In the genomic region with DNA sequence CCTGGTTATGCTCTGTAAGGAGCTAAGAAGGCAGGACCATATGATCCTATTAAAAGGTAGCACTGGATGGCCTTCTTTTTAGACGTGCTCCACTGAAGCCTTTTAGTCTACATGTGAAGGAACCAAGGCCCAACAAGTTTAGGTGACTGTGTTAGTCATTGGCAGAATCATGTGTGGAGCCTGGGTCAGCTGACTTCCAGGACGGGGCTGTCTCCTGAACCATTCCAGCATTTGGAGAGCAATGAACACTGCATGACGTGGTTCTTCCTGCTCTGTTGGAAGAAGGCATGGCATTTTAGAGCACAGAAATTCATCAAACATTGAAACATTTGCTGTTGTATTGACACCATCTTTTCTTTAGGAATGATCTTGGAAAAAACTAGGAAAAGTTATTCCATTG, we compare ENCODE assay signal across 19 cellular contexts.
"Had no signal": no experiment of that assay in that cellular context is flagged by ENCODE, and none has a peak within 500 bp of the region (broad histone marks: within the 10 kb centered on the region; RNA-seq: fewer than 3 reads in every experiment).

No MANE protein-coding gene starts in this region.

- H3K4me3 Mint-ChIP-seq: activated CD4-positive, alpha-beta memory T cell treated with anti-CD3 and anti-CD28 coated beads for 36 hours; activated CD4-positive, alpha-beta T cell treated with anti-CD3 and anti-CD28 coated beads for 36 hours; activated CD8-positive, alpha-beta memory T cell treated with anti-CD3 and anti-CD28 coated beads, Interleukin-2, amount 10 ng/mL, durations not matched to agents 7 days and 5 days; dendritic cell treated with granulocyte-macrophage colony-stimulating factor and Interleukin-4, amounts not matched to agents 40 ng/mL and 50 ng/mL, for 4 days; memory B cell; naive thymus-derived CD4-positive, alpha-beta T cell; T-helper 17 cell had no signal

- H3K27ac Mint-ChIP-seq: activated CD4-positive, alpha-beta memory T cell treated with anti-CD3 and anti-CD28 coated beads for 36 hours; activated CD4-positive, alpha-beta T cell treated with anti-CD3 and anti-CD28 coated beads for 36 hours; activated CD8-positive, alpha-beta memory T cell treated with anti-CD3 and anti-CD28 coated beads, Interleukin-2, amount 10 ng/mL, durations not matched to agents 7 days and 5 days; dendritic cell treated with granulocyte-macrophage colony-stimulating factor and Interleukin-4, amounts not matched to agents 40 ng/mL and 50 ng/mL, for 4 days; memory B cell; naive thymus-derived CD4-positive, alpha-beta T cell; T-helper 17 cell had no signal

- H3K9me3 Mint-ChIP-seq: activated CD4-positive, alpha-beta memory T cell treated with anti-CD3 and anti-CD28 coated beads for 36 hours; dendritic cell treated with granulocyte-macrophage colony-stimulating factor and Interleukin-4, amounts not matched to agents 40 ng/mL and 50 ng/mL, for 4 days; memory B cell; naive thymus-derived CD4-positive, alpha-beta T cell had no signal

- H3K4me1 Mint-ChIP-seq: activated CD4-positive, alpha-beta T cell treated with anti-CD3 and anti-CD28 coated beads for 36 hours; memory B cell; T-helper 17 cell had no signal

- ATAC-seq: activated CD4-positive, alpha-beta T cell treated with anti-CD3 and anti-CD28 coated beads for 36 hours; activated CD8-positive, alpha-beta memory T cell treated with anti-CD3 and anti-CD28 coated beads, Interleukin-2, amount 10 ng/mL, durations not matched to agents 7 days and 5 days; body of pancreas; left lobe of liver; mucosa of descending colon; naive thymus-derived CD4-positive, alpha-beta T cell; pancreas; T-helper 17 cell had no signal

- DNase-seq: activated CD4-positive, alpha-beta memory T cell treated with anti-CD3 and anti-CD28 coated beads for 36 hours; activated CD4-positive, alpha-beta T cell treated with anti-CD3 and anti-CD28 coated beads for 36 hours; activated CD8-positive, alpha-beta memory T cell treated with anti-CD3 and anti-CD28 coated beads, Interleukin-2, amount 10 ng/mL, durations not matched to agents 7 days and 5 days; activated effector memory CD4-positive, alpha-beta T cell treated with Interleukin-2 at 50 U/mL for 16 hours; activated naive CD4-positive, alpha-beta T cell treated with anti-CD3 and anti-CD28 coated beads, Interleukin-2, amount 50 U/mL, for 16 hours; activated T-cell treated with anti-CD3 and anti-CD28 coated beads, Interleukin-2, amount 50 U/mL, for 1 hour; body of pancreas; erythroblast; foreskin melanocyte; mucosa of descending colon; naive thymus-derived CD4-positive, alpha-beta T cell; pancreas; stimulated activated CD4-positive, alpha-beta T cell treated with anti-CD3 and anti-CD28 coated beads, Interleukin-12 subunit alpha, Interleukin-12 subunit beta, amount 100 ng/mL, for 4 hours; stimulated activated CD4-positive, alpha-beta T cell treated with anti-CD3 and anti-CD28 coated beads, Interleukin-2, amount 100 ng/mL, for 24 hours; T-helper 17 cell; uterus had no signal

- H3K27me3 Mint-ChIP-seq: activated CD4-positive, alpha-beta memory T cell treated with anti-CD3 and anti-CD28 coated beads for 36 hours; activated CD4-positive, alpha-beta T cell treated with anti-CD3 and anti-CD28 coated beads for 36 hours; activated CD8-positive, alpha-beta memory T cell treated with anti-CD3 and anti-CD28 coated beads, Interleukin-2, amount 10 ng/mL, durations not matched to agents 7 days and 5 days; dendritic cell treated with granulocyte-macrophage colony-stimulating factor and Interleukin-4, amounts not matched to agents 40 ng/mL and 50 ng/mL, for 4 days; memory B cell; naive thymus-derived CD4-positive, alpha-beta T cell; T-helper 17 cell had no signal
